Comparison of ENCODE assay signal across 8 cellular contexts in the genomic region with DNA sequence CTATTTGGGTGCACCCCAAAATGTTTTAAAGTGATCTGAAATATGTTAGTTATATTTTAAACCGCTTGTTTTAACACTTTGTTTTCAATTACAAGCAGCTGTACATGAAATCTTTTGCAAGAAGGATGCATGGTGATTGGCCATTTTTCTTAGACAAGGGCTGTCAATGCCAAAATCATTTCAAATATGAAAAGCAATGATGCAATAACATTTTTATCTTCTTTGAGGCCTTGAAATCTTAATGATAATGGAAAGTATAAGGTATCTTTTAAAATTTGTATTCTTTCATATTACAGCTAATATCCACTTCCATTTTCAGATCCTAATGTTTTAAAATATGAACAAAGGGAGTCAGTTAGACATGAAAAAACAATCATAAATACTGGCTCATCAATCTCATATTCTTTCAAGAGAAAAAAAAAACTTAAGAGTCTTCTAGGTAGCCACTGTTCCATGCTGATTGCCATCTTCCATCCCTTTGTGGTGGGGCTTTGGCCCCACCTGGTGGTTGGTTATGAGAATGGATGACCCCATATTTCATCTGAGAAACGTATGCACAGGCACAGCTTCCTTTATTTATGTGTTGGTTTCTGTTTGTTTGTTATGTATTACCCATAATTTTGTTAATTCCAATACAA.
DNase-seq lines count a peak whose midpoint lies in the region; ATAC-seq and TF ChIP-seq lines count a peak whose summit lies in the region.

No MANE protein-coding gene starts in this region.

- H3K36me3 ChIP-seq in mammary epithelial cell (ENCODE audit: insufficient read depth, low read length): no peaks in the 10 kb centered on the region
- H3K36me3 ChIP-seq in lung (ENCODE audit: control insufficient read depth in 2 of 2, insufficient read depth in 2 of 2, low read length in 2 of 2): no peaks in the 10 kb centered on the region
- H3K36me3 ChIP-seq in ovary: no peaks in the 10 kb centered on the region

- dilution Hi-C loops in mammary epithelial cell (cut with HindIII; ENCODE audit: low sequenced_read_pairs): no loop called here

- ATAC-seq in GM21447 (IDR thresholded peaks at IDR 0.05; ENCODE audit: unreplicated experiment): peak; percentile 99
- ATAC-seq in HG03571 (IDR thresholded peaks at IDR 0.05; ENCODE audit: unreplicated experiment): peak; percentile 91
- ATAC-seq in lung (ENCODE audit: insufficient read depth, low FRiP score): peak; percentile 81

- TF ChIP-seq EP300 in ovary (IDR thresholded peaks at IDR 0.05): no peak

- no peak overlapping the region for H3K4me3 Mint-ChIP-seq in activated naive CD4-positive, alpha-beta T cell treated with anti-CD3 and anti-CD28 coated beads for 36 hours

- H3K4me2 ChIP-seq in mammary epithelial cell (ENCODE audit: insufficient read depth, low read depth, low read length): peak overlapping the region; percentile 20

- H3K9me3 ChIP-seq in mammary epithelial cell (replicated peaks; ENCODE audit: insufficient read depth, low read length) (no peaks in the 10 kb centered on the region), lung (ENCODE audit: control insufficient read depth in 2 of 2, insufficient read depth in 1 of 2, low read length in 1 of 2) (no peaks in the 10 kb centered on the region), ovary (no peaks in the 10 kb centered on the region)

- DNase-seq in activated naive CD4-positive, alpha-beta T cell treated with anti-CD3 and anti-CD28 coated beads for 36 hours: peak; percentile 43
- DNase-seq in activated naive CD4-positive, alpha-beta T cell (lab: John Stamatoyannopoulos, UW): no peak
- DNase-seq in NOMO-1 treated with DMSO at 0.1 percent for 48 hours (lab: John Stamatoyannopoulos, UW; ENCODE audit: unreplicated experiment) (peak; percentile 85), mammary epithelial cell (peak; percentile 42), lung (ENCODE audit: low spot score) (no peak), ovary (no peak)

- no peak overlapping the region for H3K27ac Mint-ChIP-seq in activated naive CD4-positive, alpha-beta T cell treated with anti-CD3 and anti-CD28 coated beads for 36 hours

- H3K9me3 Mint-ChIP-seq in activated naive CD4-positive, alpha-beta T cell treated with anti-CD3 and anti-CD28 coated beads for 36 hours: no peaks in the 10 kb centered on the region

- no peaks in the 10 kb centered on the region for H4K20me1 ChIP-seq in mammary epithelial cell (ENCODE audit: insufficient read depth, low read length)

- H3K79me2 ChIP-seq in mammary epithelial cell (ENCODE audit: insufficient read depth, low read length): no peaks in the 10 kb centered on the region

- no peaks in the 10 kb centered on the region for H3K27me3 ChIP-seq in mammary epithelial cell (ENCODE audit: insufficient read depth, low read length)
- H3K27me3 ChIP-seq in lung (ENCODE audit: control insufficient read depth, insufficient read depth): no peaks in the 10 kb centered on the region
- no peaks in the 10 kb centered on the region for H3K27me3 ChIP-seq in ovary

- H3K27ac ChIP-seq in mammary epithelial cell (ENCODE audit: insufficient read depth, low read depth, low read length) (no peak overlapping the region), lung (ENCODE audit: low read depth in 1 of 2, low read length in 1 of 2) (no peak overlapping the region), ovary (no peak overlapping the region)

- in situ Hi-C loops in mammary epithelial cell (cut with MboI; ENCODE audit: low sequenced_read_pairs in 2 of 2): loop anchor here in 1 of 2 donors (25.0 kb wide), 1 partner anchor 130 kb away; no protein-coding TSS in a partner anchor

- H3K4me1 ChIP-seq in mammary epithelial cell (ENCODE audit: insufficient read depth, low read length): no peaks in the 10 kb centered on the region
- H3K4me1 ChIP-seq in lung (ENCODE audit: control insufficient read depth in 2 of 2, insufficient read depth in 2 of 2, low read length in 2 of 2): no peaks in the 10 kb centered on the region
- H3K4me1 ChIP-seq in ovary (ENCODE audit: insufficient read depth): no peaks in the 10 kb centered on the region

- 42% methylated on average over 2 of the region's 2 CpGs for WGBS in mammary epithelial cell (ENCODE audit: low coverage, missing lambda C conversion rate)
- 43 to 44% methylated on average over 2 of the region's 2 CpGs for WGBS in lung, 2 donors
- 30 to 41% (median 33%) methylated on average over 2 of the region's 2 CpGs for WGBS in ovary, 3 donors

- no peak overlapping the region for H3K4me3 ChIP-seq in mammary epithelial cell (replicated peaks in 1 of 3; ENCODE audit: insufficient read depth in 1 of 3, low read depth in 2 of 3, low read length in 3 of 3)
- H3K4me3 ChIP-seq in lung: no peak overlapping the region
- no peak overlapping the region for H3K4me3 ChIP-seq in ovary

- CTCF ChIA-PET in activated naive CD4-positive, alpha-beta T cell treated with anti-CD3 and anti-CD28 coated beads for 36 hours (lab: Charles Lee): interaction anchor here (0.6 to 1.0 kb wide), 3 partner anchors 148 to 1743 kb away, joined by 3 read pairs; no protein-coding TSS in a partner anchor
- CTCF ChIA-PET in mammary epithelial cell (lab: Charles Lee; ENCODE audit: low non-redundant PET): interaction anchor here (0.6 to 0.8 kb wide), 2 partner anchors 12 to 31 kb away, joined by 3 to 4 read pairs; no protein-coding TSS in a partner anchor

- TF ChIP-seq CTCF in mammary epithelial cell (conservative IDR thresholded peaks at IDR 0.05 in 1 of 2, IDR thresholded peaks at IDR 0.05 in 1 of 2; ENCODE audit: extremely low read depth in 1 of 2, insufficient read depth in 1 of 2, low read depth in 1 of 2, low read length in 2 of 2) (peak; percentile 60 to 80), lung (IDR thresholded peaks at IDR 0.05; ENCODE audit: control extremely low read depth, extremely low read depth) (no peak), ovary (IDR thresholded peaks at IDR 0.05) (no peak)

- no peak for TF ChIP-seq POLR2A in ovary (IDR thresholded peaks at IDR 0.05)

- BruUV-seq in mammary epithelial cell (replicated peaks; lab: Mats Ljungman, UMichigan): no TSS peak

- H3K27me3 Mint-ChIP-seq in activated naive CD4-positive, alpha-beta T cell treated with anti-CD3 and anti-CD28 coated beads for 36 hours (ENCODE audit: low read depth): no peaks in the 10 kb centered on the region

- H3K4me1 Mint-ChIP-seq in activated naive CD4-positive, alpha-beta T cell treated with anti-CD3 and anti-CD28 coated beads for 36 hours (ENCODE audit: low read depth): no peaks in the 10 kb centered on the region

- H3K9ac ChIP-seq in mammary epithelial cell (ENCODE audit: insufficient read depth, low read length): no peak overlapping the region

- intact Hi-C loops in activated naive CD4-positive, alpha-beta T cell treated with anti-CD3 and anti-CD28 coated beads for 36 hours (cut with micrococcal nuclease): loop anchor here (5.0 kb wide), 1 partner anchor 140 kb away; no protein-coding TSS in a partner anchor
- intact Hi-C loops in mammary epithelial cell (cut with micrococcal nuclease): loop anchor here (1.0 kb wide), 1 partner anchor 134 kb away; no protein-coding TSS in a partner anchor
- intact Hi-C loops in ovary (cut with DNase I): no loop called here

- H2AFZ ChIP-seq in mammary epithelial cell (ENCODE audit: low read depth, low read length): no peak overlapping the region

- no peaks in the 10 kb centered on the region for H3K36me3 Mint-ChIP-seq in activated naive CD4-positive, alpha-beta T cell treated with anti-CD3 and anti-CD28 coated beads for 36 hours (ENCODE audit: low read depth)

Comparison
In these comparisons a context has a peak if more than half of its experiments do, and no peak if none do; other contexts are left out.
1. DNase-seq: peak in activated naive CD4-positive, alpha-beta T cell treated with anti-CD3 and anti-CD28 coated beads for 36 hours (single experiment), NOMO-1 treated with DMSO at 0.1 percent for 48 hours (single experiment) and mammary epithelial cell (single experiment); none in activated naive CD4-positive, alpha-beta T cell (0 of 4), lung (single experiment) and ovary (0 of 5).
2. CTCF ChIP-seq: peak in mammary epithelial cell (2 of 2); none in lung (single experiment) and ovary (0 of 3).
3. intact Hi-C loops: an anchor here in activated naive CD4-positive, alpha-beta T cell treated with anti-CD3 and anti-CD28 coated beads for 36 hours (5.0 kb wide) and mammary epithelial cell (1.0 kb wide); none called in ovary.
4. Peak in every context shown above with its lines, with median percentiles within 50 percentile points of each other: ATAC-seq.